ENCODE assay signal across 1 cellular context in the genomic region with DNA sequence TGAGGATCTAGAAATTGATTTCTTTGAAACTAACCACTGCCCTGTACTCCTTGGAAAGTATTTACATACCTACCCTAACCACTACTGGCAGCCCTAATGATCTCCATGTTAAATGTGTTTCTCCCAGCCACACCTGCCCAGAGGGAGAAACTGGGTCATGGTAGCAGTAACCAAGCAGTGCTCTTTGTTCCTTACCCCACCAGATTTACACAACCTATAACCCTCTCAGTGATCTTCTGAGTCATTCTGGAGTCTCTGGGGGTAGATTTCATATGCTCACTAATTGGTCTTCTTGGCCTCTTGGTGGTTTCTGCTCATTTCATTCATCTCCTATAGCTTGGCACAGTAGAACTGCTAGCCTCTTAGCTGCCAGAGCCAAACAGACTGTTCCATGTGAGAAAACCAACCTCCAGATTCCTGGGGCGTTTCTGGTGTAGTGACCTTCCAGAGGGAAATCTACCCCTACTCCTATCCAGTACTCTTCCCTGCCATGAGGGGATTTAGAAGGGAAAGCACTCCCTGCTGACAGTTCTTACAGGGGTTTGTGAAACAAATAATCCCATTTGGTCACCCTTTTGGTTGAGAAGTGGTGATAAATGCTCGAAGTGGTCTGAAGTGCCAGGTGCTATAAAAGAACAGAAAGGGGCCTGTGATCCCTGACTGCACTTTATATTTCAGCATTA.
TF ChIP-seq lines count a peak whose summit lies in the region.

No MANE protein-coding gene starts in this region.

TF ChIP-seq in H1, 55 proteins besides CTCF, POLR2A, EP300 and RAD21 (continued from another document):
- no peak for TF ChIP-seq KDM4A (IDR thresholded peaks at IDR 0.05; ENCODE audit: low read depth, low read length, severe bottlenecking)
- TF ChIP-seq RBBP5 (IDR thresholded peaks at IDR 0.05; ENCODE audit: borderline replicate concordance, low read depth, low read length), result no peak
- TF ChIP-seq SIX5 (IDR thresholded peaks at IDR 0.05; ENCODE audit: low read depth, low read length), result no peak
- no peak for TF ChIP-seq BCL11A (IDR thresholded peaks at IDR 0.05; ENCODE audit: low read depth in 2 of 2, low read length in 2 of 2)
- TF ChIP-seq KDM5A (IDR thresholded peaks at IDR 0.05; ENCODE audit: low read length), result no peak
- TF ChIP-seq SIRT6 (IDR thresholded peaks at IDR 0.05; ENCODE audit: low read length), result no peak
- no peak for TF ChIP-seq TAF1 (IDR thresholded peaks at IDR 0.05; ENCODE audit: low read depth, low read length)
- no peak for TF ChIP-seq SUZ12 (IDR thresholded peaks at IDR 0.05; ENCODE audit: low read length)
- no peak for TF ChIP-seq KDM1A (IDR thresholded peaks at IDR 0.05; ENCODE audit: borderline replicate concordance, low read length)
- TF ChIP-seq, protein P1, sequence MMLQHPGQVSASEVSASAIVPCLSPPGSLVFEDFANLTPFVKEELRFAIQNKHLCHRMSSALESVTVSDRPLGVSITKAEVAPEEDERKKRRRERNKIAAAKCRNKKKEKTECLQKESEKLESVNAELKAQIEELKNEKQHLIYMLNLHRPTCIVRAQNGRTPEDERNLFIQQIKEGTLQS (IDR thresholded peaks at IDR 0.05; ENCODE audit: insufficient read depth, low read depth, low read length), result no peak
- TF ChIP-seq, protein P2, sequence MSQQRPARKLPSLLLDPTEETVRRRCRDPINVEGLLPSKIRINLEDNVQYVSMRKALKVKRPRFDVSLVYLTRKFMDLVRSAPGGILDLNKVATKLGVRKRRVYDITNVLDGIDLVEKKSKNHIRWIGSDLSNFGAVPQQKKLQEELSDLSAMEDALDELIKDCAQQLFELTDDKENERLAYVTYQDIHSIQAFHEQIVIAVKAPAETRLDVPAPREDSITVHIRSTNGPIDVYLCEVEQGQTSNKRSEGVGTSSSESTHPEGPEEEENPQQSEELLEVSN (IDR thresholded peaks at IDR 0.05), result no peak
- TF ChIP-seq SAP30 (IDR thresholded peaks at IDR 0.05; ENCODE audit: insufficient read depth, insufficient replicate concordance, low read length), result no peak
- TF ChIP-seq EGR1 (IDR thresholded peaks at IDR 0.05; ENCODE audit: borderline replicate concordance, low read depth, low read length), result no peak
- no peak for TF ChIP-seq CTBP2 (IDR thresholded peaks at IDR 0.05; ENCODE audit: borderline replicate concordance, insufficient read depth, insufficient read length, low read length)
- no peak for TF ChIP-seq MAFK (IDR thresholded peaks at IDR 0.05; ENCODE audit: low read depth, low read length)
- TF ChIP-seq TEAD4 (IDR thresholded peaks at IDR 0.05; ENCODE audit: low read depth, low read length), result no peak
